Comparison of ENCODE assay signal across 13 cellular contexts in the genomic region with DNA sequence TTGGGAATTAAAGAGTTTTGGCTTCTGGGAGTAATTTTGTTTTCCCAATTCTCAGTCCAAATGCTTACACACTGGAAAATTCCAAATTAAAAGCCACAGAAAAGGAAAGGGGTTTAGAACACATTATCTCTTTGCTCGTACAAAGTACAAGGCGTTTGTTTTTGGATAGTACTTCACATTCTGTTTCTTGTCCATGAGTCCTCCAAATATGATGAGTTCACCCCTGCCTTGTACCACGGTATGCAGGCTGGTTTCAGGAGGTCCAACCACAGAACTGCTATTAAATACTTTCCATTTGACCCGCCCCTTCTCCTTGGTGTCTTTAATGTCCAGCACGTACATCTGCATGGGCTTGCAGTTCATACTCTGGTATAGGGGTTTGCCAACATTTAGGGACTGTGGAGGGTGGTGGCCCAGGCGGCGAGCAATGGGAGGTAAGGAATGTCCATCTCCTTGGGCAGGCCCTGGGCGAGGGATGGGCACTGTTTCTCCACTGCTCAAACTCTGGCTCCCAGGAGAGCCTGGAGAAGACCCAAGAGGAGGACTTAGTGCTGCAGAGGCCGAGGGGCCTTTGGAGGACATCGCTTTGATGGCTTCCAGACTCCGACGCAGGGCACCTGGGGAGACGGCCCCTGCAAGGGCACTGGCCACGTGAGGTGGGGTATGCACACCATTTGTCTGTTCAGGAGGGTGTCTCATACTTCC. TPM values are rescaled to one million over a fixed set of nuclear protein-coding genes. Genes with fewer than 3 reads are reported as not detected.
DNase-seq lines count a peak whose midpoint lies in the region; ATAC-seq and TF ChIP-seq lines count a peak whose summit lies in the region.
"Had no signal": no experiment of that assay in that cellular context is flagged by ENCODE, and none has a peak within 500 bp of the region (broad histone marks: within the 10 kb centered on the region; RNA-seq: fewer than 3 reads in every experiment).

No MANE protein-coding gene starts in this region.

- H3F3A ChIP-seq in OCI-LY1 (ENCODE audit: insufficient read depth, low read length) = peaks cover 7% of the 10 kb centered on the region; the same call in 1 of the 2 replicates

- H3K4me2 ChIP-seq in OCI-LY1 (ENCODE audit: low read length) = no peak overlapping the region

- peak in 1 of 2 donors; percentile 18 for ATAC-seq in lower lobe of right lung
- no peak for ATAC-seq in upper lobe of right lung
- ATAC-seq in GM19395 (IDR thresholded peaks at IDR 0.05; ENCODE audit: unreplicated experiment) = no peak
- ATAC-seq: natural killer cell treated with Interleukin-12 subunit alpha and Interleukin-12 subunit beta and Interleukin-15 and Interleukin-18, amount 100 ng/mL, for 72 hours had no signal

- H3K4me3 ChIP-seq in OCI-LY1 (ENCODE audit: low read depth, low read length, poor library complexity, severe bottlenecking) = no peak overlapping the region
- H3K4me3 ChIP-seq in choroid plexus epithelial cell (ENCODE audit: low read depth, low read length) = no peak overlapping the region
- H3K4me3 ChIP-seq in lower lobe of right lung = no peak overlapping the region
- no peak overlapping the region for H3K4me3 ChIP-seq in upper lobe of right lung

- no peaks in the 10 kb centered on the region for H3K79me2 ChIP-seq in OCI-LY1 (ENCODE audit: insufficient read depth, low read length)

- H3K4me1 ChIP-seq in OCI-LY1 (ENCODE audit: insufficient read depth, low read length, severe bottlenecking) (peaks cover 32% of the 10 kb centered on the region), lower lobe of right lung (peaks cover 36% of the 10 kb centered on the region), upper lobe of right lung (peaks cover 40% of the 10 kb centered on the region)

- no peaks in the 10 kb centered on the region for H3K9me3 ChIP-seq in OCI-LY1 (ENCODE audit: low read length)
- H3K9me3 ChIP-seq in lower lobe of right lung = no peaks in the 10 kb centered on the region
- no peaks in the 10 kb centered on the region for H3K9me3 ChIP-seq in upper lobe of right lung

- TF ChIP-seq CTCF in OCI-LY1 (IDR thresholded peaks at IDR 0.05; ENCODE audit: low read length) (no peak), choroid plexus epithelial cell (conservative IDR thresholded peaks at IDR 0.05; ENCODE audit: low read depth, low read length) (no peak), lower lobe of right lung (IDR thresholded peaks at IDR 0.05) (no peak), upper lobe of right lung (IDR thresholded peaks at IDR 0.05) (no peak)

- H3K27me3 ChIP-seq in OCI-LY1 (ENCODE audit: insufficient read depth, low read length) (no peaks in the 10 kb centered on the region), lower lobe of right lung (ENCODE audit: low read depth) (no peaks in the 10 kb centered on the region), upper lobe of right lung (no peaks in the 10 kb centered on the region)

- H3K9me2 ChIP-seq in OCI-LY1 (ENCODE audit: low read depth, low read length) = no peaks in the 10 kb centered on the region

- H3K36me3 ChIP-seq in OCI-LY1 (ENCODE audit: insufficient read depth, low read length) = peaks cover 60% of the 10 kb centered on the region
- H3K36me3 ChIP-seq in lower lobe of right lung = peaks cover 68% of the 10 kb centered on the region
- peaks cover 58% of the 10 kb centered on the region for H3K36me3 ChIP-seq in upper lobe of right lung

- H3K9ac ChIP-seq in OCI-LY1 (ENCODE audit: low read length) = no peak overlapping the region

- no peaks in the 10 kb centered on the region for H4K20me1 ChIP-seq in OCI-LY1 (ENCODE audit: insufficient read depth, low read length)

- H2AFZ ChIP-seq in OCI-LY1 (ENCODE audit: low read length) = no peak overlapping the region

- H3K27ac ChIP-seq in OCI-LY1 (ENCODE audit: low read depth, low read length, poor library complexity, severe bottlenecking) (peak overlapping the region; percentile 84), lower lobe of right lung (peak overlapping the region; percentile 70), upper lobe of right lung (peak overlapping the region; percentile 56)

- intact Hi-C loops in lower lobe of right lung (cut with DNase I) (no loop called here), upper lobe of right lung (cut with DNase I) (no loop called here)

- DNase-seq in choroid plexus epithelial cell (ENCODE audit: low read depth) (peak; percentile 67), lower lobe of right lung (no peak), upper lobe of right lung (peak; percentile 59), NCI-H146 treated with DMSO at 0.1 percent for 48 hours (lab: John Stamatoyannopoulos, UW; ENCODE audit: unreplicated experiment) (no peak)
- no peak for DNase-seq in activated CD4-positive, alpha-beta T cell treated with anti-CD3 and anti-CD28 coated beads, Interleukin-2, amount 50 U/mL, for 1 hour
- DNase-seq: activated naive CD8-positive, alpha-beta T cell treated with anti-CD3 and anti-CD28 coated beads, Interleukin-2, amount 10 ng/mL, durations not matched to agents 7 days and 5 days; DMS153; NCI-H1694; stimulated activated CD8-positive, alpha-beta memory T cell treated with anti-CD3 and anti-CD28 coated beads, Interleukin-4, amount 100 ng/mL, for 48 hours; T-helper 2 cell had no signal

RNA-seq across cellular contexts. Expression of gene CPLANE2, which starts 13.7 kb away (rescaled TPM):
- 9.1 TPM for total RNA-seq in lower lobe of right lung
- total RNA-seq in upper lobe of right lung = 11.7 TPM

RNA-seq across cellular contexts. Expression of gene ARHGEF19, which starts 38.2 kb away (rescaled TPM):
- total RNA-seq in lower lobe of right lung (15.6 TPM), upper lobe of right lung (11.9 TPM)

Comparison
In these comparisons a context has a peak if more than half of its experiments do, and no peak if none do; other contexts are left out.
1. DNase-seq: peak in choroid plexus epithelial cell (single experiment) and upper lobe of right lung (single experiment); none in lower lobe of right lung (single experiment), activated CD4-positive, alpha-beta T cell treated with anti-CD3 and anti-CD28 coated beads, Interleukin-2, amount 50 U/mL, for 1 hour (single experiment) and NCI-H146 treated with DMSO at 0.1 percent for 48 hours (single experiment).
2. Peak in every context shown above with its lines, with median percentiles within 50 percentile points of each other: H3K27ac ChIP-seq.